15 cellular contexts compared by ENCODE assay signal in genomic region chr11:71138737-71139425, GRCh38.
DNase-seq lines count a peak whose midpoint lies in the region; ATAC-seq and TF ChIP-seq lines count a peak whose summit lies in the region.
"Had no signal": no experiment of that assay in that cellular context is flagged by ENCODE, and none has a peak within 500 bp of the region (broad histone marks: within the 10 kb centered on the region; RNA-seq: fewer than 3 reads in every experiment).

No MANE protein-coding gene starts in this region.

- TF ChIP-seq POLR2A in GM18505 (IDR thresholded peaks at IDR 0.05; ENCODE audit: borderline replicate concordance, extremely low read depth, insufficient read depth, insufficient read length) = no peak

- peak overlapping the region; percentile 78 for H3K27ac ChIP-seq in layer of hippocampus (ENCODE audit: low read depth, low read length)
- H3K27ac ChIP-seq: 22Rv1, PC-9 had no signal

- ATAC-seq in GM18505 (IDR thresholded peaks at IDR 0.05; ENCODE audit: unreplicated experiment) = no peak

- peak; percentile 38 for DNase-seq in activated effector memory CD4-positive, alpha-beta T cell treated with anti-CD3 and anti-CD28 coated beads, Interleukin-2, amount 50 U/mL, for 16 hours
- DNase-seq in activated effector memory CD4-positive, alpha-beta T cell treated with Interleukin-2 at 50 U/mL for 16 hours = no peak
- DNase-seq in posterior vena cava (ENCODE audit: low spot score) (peak; percentile 64), COLO829 (ENCODE audit: low spot score) (no peak), 8988T (no peak), kidney glomerular epithelial cell (lab: John Stamatoyannopoulos, UW) (no peak)
- DNase-seq: Caco-2, HCEC 1CT, NCI-H146, NCI-H446, NCI-H774, PC-9 had no signal

- no peaks in the 10 kb centered on the region for H3K27me3 ChIP-seq in layer of hippocampus (ENCODE audit: control insufficient read depth, insufficient read depth, low read length)

- intact Hi-C loops in posterior vena cava (cut with DNase I) = no loop called here

Comparison
In these comparisons a context has a peak if more than half of its experiments do, and no peak if none do; other contexts are left out.
1. DNase-seq: peak in activated effector memory CD4-positive, alpha-beta T cell treated with anti-CD3 and anti-CD28 coated beads, Interleukin-2, amount 50 U/mL, for 16 hours (single experiment) and posterior vena cava (single experiment); none in activated effector memory CD4-positive, alpha-beta T cell treated with Interleukin-2 at 50 U/mL for 16 hours (single experiment), COLO829 (single experiment), 8988T (single experiment) and kidney glomerular epithelial cell (single experiment).